ENCODE assay signal across 1 cellular context in genomic region chr12:122982494-122982850, GRCh38.
TF ChIP-seq lines count a peak whose summit lies in the region.

No MANE protein-coding gene starts in this region.

TF ChIP-seq in GM23338, 12 proteins besides CTCF, POLR2A, EP300 and RAD21 (continued from another document):
- TF ChIP-seq ZNF462 (CRISPR knock-in tag; IDR thresholded peaks at IDR 0.05) (no peak), NANOG (IDR thresholded peaks at IDR 0.05; ENCODE audit: borderline replicate concordance) (no peak), POLR2AphosphoS5 (IDR thresholded peaks at IDR 0.05; ENCODE audit: low read depth) (no peak), ETS1 (IDR thresholded peaks at IDR 0.05) (no peak), CREB1 (CRISPR knock-in tag; IDR thresholded peaks at IDR 0.05; ENCODE audit: low read depth) (no peak), ZNF114 (CRISPR knock-in tag; IDR thresholded peaks at IDR 0.05) (no peak), EZH2phosphoT487 (IDR thresholded peaks at IDR 0.05; ENCODE audit: unreplicated experiment) (no peak), JUNB (IDR thresholded peaks at IDR 0.05; ENCODE audit: unreplicated experiment) (no peak), EZH2 (IDR thresholded peaks at IDR 0.05; ENCODE audit: low read depth, unreplicated experiment) (no peak), ZNF331 (CRISPR knock-in tag; IDR thresholded peaks at IDR 0.05; ENCODE audit: low read depth) (no peak)
